ENCODE assay signal across 24 cellular contexts in genomic region chr2:8558956-8559355, GRCh38.
"Had no signal": no experiment of that assay in that cellular context is flagged by ENCODE, and none has a peak within 500 bp of the region (broad histone marks: within the 10 kb centered on the region; RNA-seq: fewer than 3 reads in every experiment).

No MANE protein-coding gene starts in this region.

- H3K9me3 ChIP-seq: ovary, psoas muscle, transverse colon, upper lobe of right lung, uterus had no signal

- H3K4me1 ChIP-seq: lower lobe of right lung, psoas muscle, suprapubic skin, transverse colon, upper lobe of right lung, uterus had no signal

- H3K36me3 ChIP-seq: lower lobe of right lung, ovary, suprapubic skin, transverse colon, upper lobe of right lung, uterus had no signal

- H3K27ac ChIP-seq: dorsolateral prefrontal cortex, lower lobe of right lung, ovary, psoas muscle, suprapubic skin, transverse colon, upper lobe of right lung, uterus had no signal

- DNase-seq: cortex of kidney; dorsolateral prefrontal cortex; effector CD4-positive, alpha-beta T cell; hypothalamus; immature natural killer cell; left ventricle myocardium superior; lower lobe of right lung; naive thymus-derived CD8-positive, alpha-beta T cell; nephron progenitor cell; nucleus accumbens; ovary; right cardiac atrium; small intestine; stimulated activated CD4-positive, alpha-beta T cell treated with anti-CD3 and anti-CD28 coated beads, Interleukin-15, amount 100 ng/mL, for 24 hours; stimulated activated CD4-positive, alpha-beta T cell treated with anti-CD3 and anti-CD28 coated beads, Interleukin-2, amount 100 ng/mL, for 48 hours; stimulated activated naive B cell treated with anti-CD40 and anti-IgM and Interleukin-4, amounts not matched to agents 10 μg/mL and 1 μg/mL and 100 μg/mL, for 72 hours; stimulated activated naive CD8-positive, alpha-beta T cell treated with anti-CD3 and anti-CD28 coated beads, Interleukin-15, amount 100 ng/mL, for 72 hours; transverse colon; upper lobe of right lung had no signal

- FAIRE-seq: frontal cortex, keratinocyte, small intestine had no signal

- H3K4me3 ChIP-seq: dorsolateral prefrontal cortex, lower lobe of right lung, ovary, psoas muscle, suprapubic skin, transverse colon, upper lobe of right lung, uterus had no signal

- ATAC-seq: left ventricle myocardium superior; lower lobe of right lung; naive thymus-derived CD8-positive, alpha-beta T cell; psoas muscle; right cardiac atrium; stimulated activated naive B cell treated with anti-CD40 and anti-IgM and Interleukin-4, amounts not matched to agents 10 μg/mL and 1 μg/mL and 100 μg/mL, for 72 hours; stimulated activated naive CD8-positive, alpha-beta T cell treated with anti-CD3 and anti-CD28 coated beads, Interleukin-15, amount 100 ng/mL, for 72 hours had no signal

- H3K27me3 ChIP-seq: dorsolateral prefrontal cortex, ovary, suprapubic skin, transverse colon, upper lobe of right lung, uterus had no signal
